ENCODE assay signal across 12 cellular contexts in the genomic region with DNA sequence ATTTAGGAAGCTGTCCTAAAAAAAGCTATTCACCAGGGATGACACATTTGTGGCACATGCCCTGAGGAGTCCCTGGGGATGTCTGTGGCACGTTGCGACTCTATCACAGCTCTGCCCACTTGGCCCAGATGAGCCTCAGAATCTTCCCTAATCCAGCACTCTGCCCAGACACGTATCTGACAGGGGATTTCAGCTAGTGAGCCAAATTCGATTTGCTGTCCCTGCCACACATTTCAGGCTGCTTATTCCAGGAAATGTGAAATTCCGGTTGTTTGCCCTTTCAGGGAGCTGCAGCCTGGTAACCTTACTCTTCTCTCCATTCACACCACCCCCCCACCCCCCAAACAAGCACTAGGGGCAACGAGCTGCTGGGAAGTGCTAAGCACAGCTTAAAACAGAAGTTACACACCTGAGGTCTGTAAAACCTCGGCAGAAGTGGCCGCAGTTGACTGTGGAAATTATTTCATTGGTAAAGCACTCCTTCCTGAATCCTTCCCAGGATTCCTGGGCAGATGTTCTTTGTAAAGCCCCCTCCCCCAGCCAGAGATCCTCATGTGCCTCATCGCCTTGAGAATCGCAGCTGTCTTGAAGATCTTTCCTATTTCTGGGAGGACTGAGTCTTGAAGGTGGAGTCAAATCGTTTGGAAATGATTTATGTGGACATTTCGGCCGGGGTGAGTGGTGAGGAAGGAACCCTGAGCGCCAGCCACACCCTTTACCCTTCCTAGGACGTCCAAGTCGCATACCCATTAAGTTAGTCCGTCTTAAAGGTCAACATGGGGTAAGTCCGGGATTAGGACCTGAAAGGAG.
A peak's percentile ranks its signal among the peaks of the same experiment; 100 is the strongest.
DNase-seq lines count a peak whose midpoint lies in the region; ATAC-seq and TF ChIP-seq lines count a peak whose summit lies in the region.
"Had no signal": no experiment of that assay in that cellular context is flagged by ENCODE, and none has a peak within 500 bp of the region (broad histone marks: within the 10 kb centered on the region; RNA-seq: fewer than 3 reads in every experiment).

No MANE protein-coding gene starts in this region.

- H3K36me3 ChIP-seq in ACC112 (ENCODE audit: insufficient read depth, low read length) (no peaks in the 10 kb centered on the region), lung (ENCODE audit: control insufficient read depth in 2 of 2, insufficient read depth in 2 of 2, low read length in 2 of 2) (no peaks in the 10 kb centered on the region)
- H3K36me3 ChIP-seq: neutrophil had no signal

- H3K27ac Mint-ChIP-seq in activated T-helper 1 cell treated with anti-CD3 and anti-CD28 coated beads, Interleukin-12 subunit alpha, Interleukin-12 subunit beta, Interleukin-2, Interleukin-4 antibody, amounts not matched to agents 30 ng/mL and 10 ng/mL and 1 ng/mL, durations not matched to agents 14 hours and 24 hours and 36 hours, result no peak overlapping the region

- H3K4me1 ChIP-seq in ACC112 (ENCODE audit: control insufficient read depth, insufficient read depth, low read length, unreplicated experiment) (peaks cover 33% of the 10 kb centered on the region), lung (ENCODE audit: control insufficient read depth in 2 of 2, insufficient read depth in 2 of 2, low read length in 2 of 2) (peaks cover 3 to 17% of the 10 kb centered on the region in 2 donors)

- intact Hi-C loops in activated T-helper 1 cell treated with anti-CD3 and anti-CD28 coated beads, Interleukin-12 subunit alpha, Interleukin-12 subunit beta, Interleukin-2, Interleukin-4 antibody, amounts not matched to agents 30 ng/mL and 10 ng/mL and 1 ng/mL, durations not matched to agents 14 hours and 24 hours and 36 hours (cut with micrococcal nuclease), result no loop called here

- H3K36me3 Mint-ChIP-seq in activated T-helper 1 cell treated with anti-CD3 and anti-CD28 coated beads, Interleukin-12 subunit alpha, Interleukin-12 subunit beta, Interleukin-2, Interleukin-4 antibody, amounts not matched to agents 30 ng/mL and 10 ng/mL and 1 ng/mL, durations not matched to agents 14 hours and 24 hours and 36 hours (ENCODE audit: low read depth), result no peaks in the 10 kb centered on the region
- H3K36me3 Mint-ChIP-seq: CD4-positive, CD25-positive, alpha-beta regulatory T cell had no signal

- no peaks in the 10 kb centered on the region for H3K79me2 ChIP-seq in ACC112 (ENCODE audit: control insufficient read depth, insufficient read depth, low read length, unreplicated experiment)

- peak overlapping the region; percentile 57 for H2AFZ ChIP-seq in ACC112 (ENCODE audit: low read length, unreplicated experiment)

- H3K4me1 Mint-ChIP-seq in activated T-helper 1 cell treated with anti-CD3 and anti-CD28 coated beads, Interleukin-12 subunit alpha, Interleukin-12 subunit beta, Interleukin-2, Interleukin-4 antibody, amounts not matched to agents 30 ng/mL and 10 ng/mL and 1 ng/mL, durations not matched to agents 14 hours and 24 hours and 36 hours (ENCODE audit: low read depth), result no peaks in the 10 kb centered on the region

- H3K4me3 ChIP-seq in ACC112 (ENCODE audit: low read depth, low read length), result peak overlapping the region; percentile 48
- peak overlapping the region in 1 of 2 donors; percentile 4 for H3K4me3 ChIP-seq in cardiac fibroblast (replicated peaks in 1 of 2; ENCODE audit: low read depth in 2 of 2, low read length in 2 of 2)
- H3K4me3 ChIP-seq in lung, result no peak overlapping the region

- H3K27ac ChIP-seq in ACC112 (ENCODE audit: low read depth, low read length) (peak overlapping the region; percentile 78), lung (ENCODE audit: low read depth in 1 of 2, low read length in 1 of 2) (peak overlapping the region; percentile 62 to 78)
- H3K27ac ChIP-seq: neutrophil had no signal

- H3K4me3 Mint-ChIP-seq in activated T-helper 1 cell treated with anti-CD3 and anti-CD28 coated beads, Interleukin-12 subunit alpha, Interleukin-12 subunit beta, Interleukin-2, Interleukin-4 antibody, amounts not matched to agents 30 ng/mL and 10 ng/mL and 1 ng/mL, durations not matched to agents 14 hours and 24 hours and 36 hours, result no peak overlapping the region
- H3K4me3 Mint-ChIP-seq: CD4-positive, CD25-positive, alpha-beta regulatory T cell had no signal

- H3K27me3 ChIP-seq in ACC112 (ENCODE audit: insufficient read depth, low read length) (no peaks in the 10 kb centered on the region), lung (ENCODE audit: control insufficient read depth, insufficient read depth) (no peaks in the 10 kb centered on the region)

- WGBS in lung, 2 donors, result 26 to 29% methylated on average over 18 of the region's 18 CpGs

- H3K9me3 Mint-ChIP-seq in activated T-helper 1 cell treated with anti-CD3 and anti-CD28 coated beads, Interleukin-12 subunit alpha, Interleukin-12 subunit beta, Interleukin-2, Interleukin-4 antibody, amounts not matched to agents 30 ng/mL and 10 ng/mL and 1 ng/mL, durations not matched to agents 14 hours and 24 hours and 36 hours, result no peaks in the 10 kb centered on the region
- H3K9me3 Mint-ChIP-seq: CD4-positive, CD25-positive, alpha-beta regulatory T cell had no signal

- no peak for TF ChIP-seq CTCF in cardiac fibroblast (IDR thresholded peaks at IDR 0.05; ENCODE audit: low read depth, low read length)
- no peak for TF ChIP-seq CTCF in lung (IDR thresholded peaks at IDR 0.05; ENCODE audit: control extremely low read depth, extremely low read depth)

- DNase-seq in cardiac fibroblast (ENCODE audit: low read depth in 2 of 2) (peak; percentile 29 to 35), lung (ENCODE audit: low spot score) (no peak), NCI-H2029 treated with DMSO at 0.1 percent for 48 hours (lab: John Stamatoyannopoulos, UW) (no peak), GDM1 (lab: John Stamatoyannopoulos, UW) (no peak)
- no peak for DNase-seq in activated T-helper 1 cell treated with anti-CD3 and anti-CD28 coated beads, Interleukin-12 subunit alpha, Interleukin-12 subunit beta, Interleukin-2, Interleukin-4 antibody, amounts not matched to agents 30 ng/mL and 10 ng/mL and 1 ng/mL, durations not matched to agents 14 hours and 24 hours and 36 hours (ENCODE audit: low spot score)
- DNase-seq: CD4-positive, CD25-positive, alpha-beta regulatory T cell; RPMI8226; stimulated activated naive CD4-positive, alpha-beta T cell treated with Interleukin-2 at 50 U/mL for 16 hours had no signal

- ATAC-seq in HG03196 (IDR thresholded peaks at IDR 0.05; ENCODE audit: unreplicated experiment), result peak; percentile 72
- ATAC-seq in lung (ENCODE audit: insufficient read depth, low FRiP score), result peak; percentile 44
- no peak for ATAC-seq in GM21723 (IDR thresholded peaks at IDR 0.05; ENCODE audit: unreplicated experiment)

- H3K27me3 Mint-ChIP-seq in activated T-helper 1 cell treated with anti-CD3 and anti-CD28 coated beads, Interleukin-12 subunit alpha, Interleukin-12 subunit beta, Interleukin-2, Interleukin-4 antibody, amounts not matched to agents 30 ng/mL and 10 ng/mL and 1 ng/mL, durations not matched to agents 14 hours and 24 hours and 36 hours (ENCODE audit: insufficient read depth), result peaks cover 12% of the 10 kb centered on the region

- H3K9me3 ChIP-seq in lung (ENCODE audit: control insufficient read depth in 2 of 2, insufficient read depth in 1 of 2, low read length in 1 of 2), result no peaks in the 10 kb centered on the region
- H3K9me3 ChIP-seq: neutrophil had no signal

Comparison
In these comparisons a context has a peak if more than half of its experiments do, and no peak if none do; other contexts are left out.
1. DNase-seq: peak in cardiac fibroblast (2 of 2); none in lung (single experiment), activated T-helper 1 cell treated with anti-CD3 and anti-CD28 coated beads, Interleukin-12 subunit alpha, Interleukin-12 subunit beta, Interleukin-2, Interleukin-4 antibody, amounts not matched to agents 30 ng/mL and 10 ng/mL and 1 ng/mL, durations not matched to agents 14 hours and 24 hours and 36 hours (single experiment), NCI-H2029 treated with DMSO at 0.1 percent for 48 hours (single experiment) and GDM1 (single experiment).